ENCODE assay signal across 8 cellular contexts in the genomic region with DNA sequence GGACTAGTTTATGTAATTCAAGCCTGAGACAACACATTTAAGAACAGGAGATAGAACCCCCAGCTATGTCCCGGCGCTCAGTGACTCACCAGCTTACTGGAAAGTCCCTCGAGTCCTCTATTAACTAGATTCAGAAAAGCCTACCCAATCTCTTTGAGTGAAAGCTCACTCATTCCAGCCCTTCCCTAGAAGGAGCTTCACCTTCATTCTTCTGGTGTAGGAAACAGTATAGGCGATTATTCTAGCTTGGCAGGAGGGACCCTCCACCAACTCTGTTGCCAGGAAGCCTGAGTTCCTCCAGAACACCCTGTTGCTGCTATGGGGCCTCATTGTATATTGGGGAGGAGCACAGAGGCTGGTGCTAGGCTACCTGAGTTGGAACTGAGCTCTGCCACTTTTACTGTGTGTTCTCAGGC. TPM values are rescaled to one million over a fixed set of nuclear protein-coding genes. Genes with fewer than 3 reads are reported as not detected.
DNase-seq lines count a peak whose midpoint lies in the region; ATAC-seq and TF ChIP-seq lines count a peak whose summit lies in the region.

No MANE protein-coding gene starts in this region.

- H3K4me1 ChIP-seq in PC-9 (replicated peaks; ENCODE audit: insufficient read depth) (peaks cover 15% of the 10 kb centered on the region), mammary epithelial cell (ENCODE audit: insufficient read depth, low read length) (peaks cover 15% of the 10 kb centered on the region), sigmoid colon (no peaks in the 10 kb centered on the region)

- peak; percentile 97 for ATAC-seq in HG02678 (IDR thresholded peaks at IDR 0.05; ENCODE audit: unreplicated experiment)

- intact Hi-C loops in PC-9 (cut with micrococcal nuclease; ENCODE audit: unreplicated experiment) (loop anchor here (5.0 kb wide), 1 partner anchor 55 kb away; a partner anchor contains a TSS), mammary epithelial cell (cut with micrococcal nuclease) (loop anchor here (5.0 kb wide), 1 partner anchor 60 kb away; no protein-coding TSS in a partner anchor), sigmoid colon (cut with DNase I) (no loop called here)

- H2AFZ ChIP-seq in PC-9 (no peak overlapping the region), mammary epithelial cell (ENCODE audit: low read depth, low read length) (peak overlapping the region; percentile 50)

- POLR2A ChIA-PET in PC-9 (lab: Charles Lee; ENCODE audit: unreplicated experiment), result interaction anchor here (0.6 to 0.7 kb wide), 3 partner anchors 15 to 330 kb away, joined by 3 to 5 read pairs (median 4); no protein-coding TSS in a partner anchor

- H3K27me3 ChIP-seq in PC-9 (ENCODE audit: insufficient read depth, low read depth), result no peaks in the 10 kb centered on the region
- H3K27me3 ChIP-seq in mammary epithelial cell (ENCODE audit: insufficient read depth, low read length), result no peaks in the 10 kb centered on the region
- no peaks in the 10 kb centered on the region for H3K27me3 ChIP-seq in sigmoid colon

- dilution Hi-C loops in mammary epithelial cell (cut with HindIII; ENCODE audit: low sequenced_read_pairs), result no loop called here

- no peak for TF ChIP-seq EP300 in sigmoid colon (IDR thresholded peaks at IDR 0.05)

- TF ChIP-seq CTCF in PC-9 (conservative IDR thresholded peaks at IDR 0.05), result no peak
- TF ChIP-seq CTCF in mammary epithelial cell (conservative IDR thresholded peaks at IDR 0.05 in 1 of 2, IDR thresholded peaks at IDR 0.05 in 1 of 2; ENCODE audit: extremely low read depth in 1 of 2, insufficient read depth in 1 of 2, low read depth in 1 of 2, low read length in 2 of 2), result no peak
- TF ChIP-seq CTCF in sigmoid colon (IDR thresholded peaks at IDR 0.05), result no peak

- H3K9ac ChIP-seq in mammary epithelial cell (ENCODE audit: insufficient read depth, low read length), result peak overlapping the region; percentile 16

- WGBS in mammary epithelial cell (ENCODE audit: low coverage, missing lambda C conversion rate), result 4% methylated on average over 4 of the region's 4 CpGs
- whole genome bisulfite sequencing in sigmoid colon, 2 donors, result 63 to 68% methylated on average over 4 of the region's 4 CpGs

- H3K79me2 ChIP-seq in PC-9 (ENCODE audit: low read depth) (no peaks in the 10 kb centered on the region), mammary epithelial cell (ENCODE audit: insufficient read depth, low read length) (no peaks in the 10 kb centered on the region)

- H3F3A ChIP-seq in PC-9 (ENCODE audit: insufficient read depth, low read depth), result 0 out of 2 replicates have a peak, but pooled peaks cover 17% of the 10 kb centered on the region

- DNase-seq in NCI-H1436 (lab: John Stamatoyannopoulos, UW) (peak; percentile 6), NCI-H1436 treated with DMSO at 0.1 percent for 48 hours (lab: John Stamatoyannopoulos, UW) (no peak), PC-9 (peak; percentile 66 to 76), mammary epithelial cell (peak; percentile 86), sigmoid colon (peak; percentile 14), activated gamma-delta T cell (lab: John Stamatoyannopoulos, UW) (no peak), erythroblast (lab: John Stamatoyannopoulos, UW) (no peak)

- in situ Hi-C loops in mammary epithelial cell (cut with MboI; ENCODE audit: low sequenced_read_pairs in 2 of 2), result no loop called here

- no peaks in the 10 kb centered on the region for H3K9me2 ChIP-seq in PC-9 (ENCODE audit: insufficient read depth)

- CTCF ChIA-PET in PC-9 (lab: Charles Lee) (interaction anchor here (0.5 to 0.6 kb wide), 3 partner anchors 48 to 1247 kb away, joined by 3 to 5 read pairs (median 4); no protein-coding TSS in a partner anchor), mammary epithelial cell (lab: Charles Lee; ENCODE audit: low non-redundant PET) (no interaction called here)

- H3K4me3 ChIP-seq in PC-9 (no peak overlapping the region), mammary epithelial cell (replicated peaks in 1 of 3; ENCODE audit: insufficient read depth in 1 of 3, low read depth in 2 of 3, low read length in 3 of 3) (no peak overlapping the region), sigmoid colon (no peak overlapping the region)

- no peaks in the 10 kb centered on the region for H3K36me3 ChIP-seq in PC-9 (ENCODE audit: low read depth)
- peaks cover 7% of the 10 kb centered on the region for H3K36me3 ChIP-seq in mammary epithelial cell (ENCODE audit: insufficient read depth, low read length)
- no peaks in the 10 kb centered on the region for H3K36me3 ChIP-seq in sigmoid colon

- H4K20me1 ChIP-seq in PC-9 (ENCODE audit: insufficient read depth) (no peaks in the 10 kb centered on the region; the same call in 1 of the 2 replicates), mammary epithelial cell (ENCODE audit: insufficient read depth, low read length) (no peaks in the 10 kb centered on the region)

- H3K4me2 ChIP-seq in PC-9 (peak overlapping the region; percentile 35; the same call in 1 of the 2 replicates), mammary epithelial cell (ENCODE audit: insufficient read depth, low read depth, low read length) (peak overlapping the region; percentile 8)

- H3K9me3 ChIP-seq in PC-9 (ENCODE audit: insufficient read depth, low read depth), result no peaks in the 10 kb centered on the region
- H3K9me3 ChIP-seq in mammary epithelial cell (replicated peaks; ENCODE audit: insufficient read depth, low read length), result no peaks in the 10 kb centered on the region
- H3K9me3 ChIP-seq in sigmoid colon, result no peaks in the 10 kb centered on the region

- no TSS peak for BruUV-seq in PC-9 (replicated peaks; lab: Mats Ljungman, UMichigan)
- TSS peak; percentile 24 for BruUV-seq in mammary epithelial cell (replicated peaks; lab: Mats Ljungman, UMichigan)

- H3K27ac ChIP-seq in PC-9 (peak overlapping the region; percentile 46), mammary epithelial cell (ENCODE audit: insufficient read depth, low read depth, low read length) (peak overlapping the region; percentile 56), sigmoid colon (no peak overlapping the region)

- TF ChIP-seq POLR2A in sigmoid colon (IDR thresholded peaks at IDR 0.05) (no peak), erythroblast (IDR thresholded peaks at IDR 0.05; ENCODE audit: low read length) (no peak)

RNA-seq across cellular contexts. Expression of a gene that starts 57.2 kb away (rescaled TPM):
- total RNA-seq in PC-9 (2021), result 37.2 and 50.3 TPM in 2 replicates
- 10 to 100 TPM; 19.7 to 35.4 TPM for total RNA-seq in mammary epithelial cell
- 7.2 TPM for polyA plus RNA-seq in mammary epithelial cell
- 38.6 TPM for polyA minus RNA-seq in mammary epithelial cell
- total RNA-seq in sigmoid colon, result 10 to 100 TPM; 28.4 to 52.8 (median 42.8) TPM
- 10 to 100 TPM in 2 of 3 donors, 1 to 10 TPM in 1; 7.8 to 11.4 (median 10.2) TPM for polyA plus RNA-seq in sigmoid colon

Comparison
In these comparisons a context has a peak if more than half of its experiments do, and no peak if none do; other contexts are left out.
1. DNase-seq: peak in NCI-H1436 (single experiment), PC-9 (2 of 2), mammary epithelial cell (single experiment) and sigmoid colon (single experiment); none in NCI-H1436 treated with DMSO at 0.1 percent for 48 hours (single experiment), activated gamma-delta T cell (single experiment) and erythroblast (0 of 2).
2. H3K27ac ChIP-seq: peak in PC-9 (single experiment) and mammary epithelial cell (single experiment); none in sigmoid colon (0 of 4).